9 cellular contexts compared by ENCODE assay signal in the genomic region with DNA sequence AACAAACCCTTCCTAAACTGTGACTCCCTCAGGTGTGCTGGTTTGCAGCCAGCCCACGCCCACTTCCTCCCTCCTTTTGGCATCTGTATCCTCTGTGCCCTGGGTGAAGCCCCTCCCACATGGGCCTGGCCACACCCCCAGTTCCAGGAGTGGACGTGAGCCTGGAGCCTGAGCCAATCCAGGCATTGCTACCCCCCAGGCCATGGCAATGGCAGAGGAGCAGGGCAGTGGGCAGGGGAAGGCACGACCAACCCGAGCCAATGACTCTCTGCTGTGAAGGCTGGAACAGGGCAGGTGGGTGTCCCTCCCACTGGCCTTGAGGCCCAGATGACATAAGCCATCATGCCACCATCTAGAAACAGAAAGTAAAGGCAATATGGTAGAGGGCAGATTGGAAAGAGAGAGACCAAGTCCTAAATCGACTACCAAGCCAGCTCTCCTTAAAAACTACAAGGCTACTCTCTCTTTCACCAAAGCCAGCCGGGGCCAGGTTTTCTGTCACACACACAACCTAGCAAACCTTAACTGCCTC. TPM values are rescaled to one million over a fixed set of nuclear protein-coding genes. Genes with fewer than 3 reads are reported as not detected.
DNase-seq lines count a peak whose midpoint lies in the region; ATAC-seq and TF ChIP-seq lines count a peak whose summit lies in the region.
"Had no signal": no experiment of that assay in that cellular context is flagged by ENCODE, and none has a peak within 500 bp of the region (broad histone marks: within the 10 kb centered on the region; RNA-seq: fewer than 3 reads in every experiment).

No MANE protein-coding gene starts in this region.

- H3K4me3 ChIP-seq in gastroesophageal sphincter (no peak overlapping the region), stomach smooth muscle (ENCODE audit: low read length in 2 of 2) (peak overlapping the region in 1 of 2 donors; percentile 15), osteoblast (ENCODE audit: insufficient read depth, low read length) (no peak overlapping the region)

- no peaks in the 10 kb centered on the region for H4K20me1 ChIP-seq in osteoblast (ENCODE audit: insufficient read depth, low read length)

- H3K27me3 ChIP-seq in gastroesophageal sphincter (no peaks in the 10 kb centered on the region), stomach smooth muscle (ENCODE audit: control insufficient read depth in 1 of 2, insufficient read depth in 2 of 2, low read length in 2 of 2) (no peaks in the 10 kb centered on the region), osteoblast (ENCODE audit: insufficient read depth, low read length) (no peaks in the 10 kb centered on the region)

- H3K9me3 ChIP-seq in gastroesophageal sphincter, result no peaks in the 10 kb centered on the region
- no peaks in the 10 kb centered on the region for H3K9me3 ChIP-seq in stomach smooth muscle (ENCODE audit: control insufficient read depth in 2 of 2, low read length in 2 of 2)
- H3K9me3 ChIP-seq in osteoblast (ENCODE audit: low read depth, low read length), result no peaks in the 10 kb centered on the region

- peak overlapping the region in 1 of 2 donors; percentile 21 for H3K9ac ChIP-seq in stomach smooth muscle (ENCODE audit: low read length in 2 of 2)

- ATAC-seq in gastroesophageal sphincter, result peak; percentile 17
- no peak for ATAC-seq in HG02938 (IDR thresholded peaks at IDR 0.05; ENCODE audit: unreplicated experiment)

- H3K27ac ChIP-seq in gastroesophageal sphincter, result peak overlapping the region; percentile 75 to 90 (median 82)
- H3K27ac ChIP-seq in stomach smooth muscle (ENCODE audit: low read length), result peak overlapping the region; percentile 82
- H3K27ac ChIP-seq in osteoblast (ENCODE audit: low read depth, low read length), result no peak overlapping the region

- TF ChIP-seq POLR2A in gastroesophageal sphincter (IDR thresholded peaks at IDR 0.05), result no peak

- no peak for TF ChIP-seq CTCF in gastroesophageal sphincter (IDR thresholded peaks at IDR 0.05)
- no peak for TF ChIP-seq CTCF in osteoblast (IDR thresholded peaks at IDR 0.05; ENCODE audit: extremely low read depth, low read depth, low read length)

- H3K36me3 ChIP-seq in gastroesophageal sphincter, result no peaks in the 10 kb centered on the region
- H3K36me3 ChIP-seq in stomach smooth muscle (ENCODE audit: control insufficient read depth in 2 of 2, insufficient read depth in 2 of 2, low read length in 2 of 2), result no peaks in the 10 kb centered on the region
- no peaks in the 10 kb centered on the region for H3K36me3 ChIP-seq in osteoblast (ENCODE audit: insufficient read depth, low read length)

- peak; percentile 42 for DNase-seq in SIG-M5 treated with dmso at 0.1 percent for 504 hours (lab: John Stamatoyannopoulos, UW; ENCODE audit: unreplicated experiment)
- DNase-seq in SIG-M5 (lab: John Stamatoyannopoulos, UW), result no peak
- peak; percentile 58 for DNase-seq in NCI-H510A (lab: John Stamatoyannopoulos, UW)
- DNase-seq in osteoblast (ENCODE audit: insufficient read length, low spot score, missing footprints), result no peak
- no peak for DNase-seq in medulla oblongata (ENCODE audit: extremely low spot score)
- DNase-seq: stimulated activated CD4-positive, alpha-beta T cell treated with anti-CD3 and anti-CD28 coated beads, Interleukin-4, amount 100 ng/mL, for 1 hour had no signal

- H3K4me1 ChIP-seq in gastroesophageal sphincter (peaks cover 11 to 63% (median 28%) of the 10 kb centered on the region in 3 donors), stomach smooth muscle (ENCODE audit: control insufficient read depth, insufficient read depth, low read length) (peaks cover 46% of the 10 kb centered on the region), osteoblast (ENCODE audit: insufficient read depth, low read length) (no peaks in the 10 kb centered on the region)

- no peak overlapping the region for H3K4me2 ChIP-seq in osteoblast (ENCODE audit: insufficient read depth, low read length)

- H3K79me2 ChIP-seq in osteoblast (ENCODE audit: insufficient read depth, low read length), result no peaks in the 10 kb centered on the region

- 83 to 100% methylated on average over 1 to 2 of the region's 6 CpGs for WGBS in gastroesophageal sphincter (ENCODE audit: low coverage in 1 of 2), 2 donors

- H2AFZ ChIP-seq in osteoblast (ENCODE audit: low read length), result no peak overlapping the region

- TF ChIP-seq EP300 in gastroesophageal sphincter (IDR thresholded peaks at IDR 0.05), result no peak

RNA-seq across cellular contexts. Expression of gene FAM174B, which starts 18.6 kb away (rescaled TPM):
- total RNA-seq in gastroesophageal sphincter, result 10 to 100 TPM in 3 of 4 donors, 1 to 10 TPM in 1; 9.2 to 15.5 (median 13.3) TPM
- 2.1 and 5.1 TPM in 2 replicates for total RNA-seq in osteoblast

Comparison
In these comparisons a context has a peak if more than half of its experiments do, and no peak if none do; other contexts are left out.
1. DNase-seq: peak in SIG-M5 treated with dmso at 0.1 percent for 504 hours (single experiment) and NCI-H510A (single experiment); none in SIG-M5 (single experiment), osteoblast (single experiment) and medulla oblongata (single experiment).